1 cellular context compared by ENCODE assay signal in the genomic region with DNA sequence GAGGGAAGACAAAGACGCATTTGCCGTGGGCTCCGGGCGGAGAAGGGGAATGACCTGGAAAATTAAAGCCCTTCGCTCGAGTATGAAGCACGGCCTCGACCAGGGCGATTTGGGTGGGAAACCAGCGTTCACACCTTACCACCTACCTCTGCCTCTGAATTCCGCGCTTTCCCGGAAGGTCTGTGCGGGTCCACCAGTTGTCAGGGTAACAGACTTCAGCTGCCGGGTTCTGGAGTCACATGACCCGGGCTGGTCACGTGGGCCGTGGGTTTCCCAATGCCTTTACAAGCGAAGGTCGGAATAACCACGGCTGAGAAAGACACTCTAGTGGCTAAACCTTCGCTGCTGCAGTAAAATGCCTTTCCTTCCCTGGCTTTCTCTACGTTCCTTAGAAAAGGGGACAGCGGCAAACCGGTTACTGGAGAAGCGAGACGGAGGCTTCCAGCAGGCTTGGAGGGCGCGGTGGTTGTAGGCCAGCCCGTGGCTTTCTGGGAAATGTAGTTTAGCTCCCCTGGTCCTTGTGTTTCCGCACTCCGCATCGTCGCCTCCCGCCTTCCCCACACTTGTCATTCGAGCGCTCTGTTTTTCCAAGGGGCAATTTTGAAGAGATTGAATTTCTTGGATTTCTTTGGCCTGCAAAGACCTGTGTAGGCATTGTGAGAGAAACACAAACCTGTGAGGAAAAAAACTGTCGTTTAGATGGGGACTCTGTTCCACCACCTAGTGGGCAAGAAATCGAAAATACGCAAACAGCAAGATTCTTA.
TF ChIP-seq lines count a peak whose summit lies in the region.

A gene with protein sequence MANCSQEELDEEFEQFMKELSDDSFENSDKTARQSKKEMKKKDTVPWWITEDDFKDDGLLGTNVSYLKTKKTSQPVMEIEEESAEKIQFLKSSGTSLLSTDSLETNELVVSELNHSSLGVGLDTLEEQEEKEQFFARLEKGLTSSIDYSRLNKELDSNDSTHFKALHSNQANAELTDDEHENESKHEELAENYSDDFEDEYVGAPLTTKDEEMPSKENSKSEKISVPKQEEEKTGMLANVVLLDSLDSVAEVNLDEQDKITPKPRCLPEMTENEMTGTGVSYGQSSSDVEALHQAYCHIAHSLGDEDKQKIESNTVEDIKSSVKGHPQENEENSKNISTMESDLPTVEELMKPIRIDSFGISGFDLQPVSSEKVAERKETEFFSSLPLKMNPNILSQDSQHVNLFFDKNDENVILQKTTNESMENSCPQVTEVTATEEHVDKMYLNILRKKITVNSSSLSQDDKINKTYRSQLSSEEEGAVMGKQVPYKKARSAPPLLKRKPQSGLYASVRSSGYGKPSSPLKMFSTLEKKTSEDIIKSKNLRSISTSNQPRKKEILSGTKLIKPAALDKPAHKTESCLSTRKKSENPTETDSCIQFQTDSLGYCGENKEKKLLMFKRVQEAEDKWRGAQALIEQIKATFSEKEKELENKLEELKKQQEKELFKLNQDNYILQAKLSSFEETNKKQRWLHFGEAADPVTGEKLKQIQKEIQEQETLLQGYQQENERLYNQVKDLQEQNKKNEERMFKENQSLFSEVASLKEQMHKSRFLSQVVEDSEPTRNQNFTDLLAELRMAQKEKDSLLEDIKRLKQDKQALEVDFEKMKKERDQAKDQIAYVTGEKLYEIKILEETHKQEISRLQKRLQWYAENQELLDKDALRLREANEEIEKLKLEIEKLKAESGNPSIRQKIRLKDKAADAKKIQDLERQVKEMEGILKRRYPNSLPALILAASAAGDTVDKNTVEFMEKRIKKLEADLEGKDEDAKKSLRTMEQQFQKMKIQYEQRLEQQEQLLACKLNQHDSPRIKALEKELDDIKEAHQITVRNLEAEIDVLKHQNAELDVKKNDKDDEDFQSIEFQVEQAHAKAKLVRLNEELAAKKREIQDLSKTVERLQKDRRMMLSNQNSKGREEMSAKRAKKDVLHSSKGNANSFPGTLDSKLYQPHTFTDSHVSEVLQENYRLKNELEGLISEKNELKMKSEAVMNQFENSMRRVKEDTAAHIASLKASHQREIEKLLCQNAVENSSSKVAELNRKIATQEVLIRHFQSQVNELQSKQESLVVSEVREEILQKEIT (N-terminal part only) (minus strand): TSS at position 210 of the 764 bp plus-strand sequence. CDS start 1,250 bp downstream, outside the sequence.

TF ChIP-seq in HepG2, 621 proteins besides CTCF, POLR2A, EP300 and RAD21 (continued from another document and continues in another):
- TF ChIP-seq, protein P1, sequence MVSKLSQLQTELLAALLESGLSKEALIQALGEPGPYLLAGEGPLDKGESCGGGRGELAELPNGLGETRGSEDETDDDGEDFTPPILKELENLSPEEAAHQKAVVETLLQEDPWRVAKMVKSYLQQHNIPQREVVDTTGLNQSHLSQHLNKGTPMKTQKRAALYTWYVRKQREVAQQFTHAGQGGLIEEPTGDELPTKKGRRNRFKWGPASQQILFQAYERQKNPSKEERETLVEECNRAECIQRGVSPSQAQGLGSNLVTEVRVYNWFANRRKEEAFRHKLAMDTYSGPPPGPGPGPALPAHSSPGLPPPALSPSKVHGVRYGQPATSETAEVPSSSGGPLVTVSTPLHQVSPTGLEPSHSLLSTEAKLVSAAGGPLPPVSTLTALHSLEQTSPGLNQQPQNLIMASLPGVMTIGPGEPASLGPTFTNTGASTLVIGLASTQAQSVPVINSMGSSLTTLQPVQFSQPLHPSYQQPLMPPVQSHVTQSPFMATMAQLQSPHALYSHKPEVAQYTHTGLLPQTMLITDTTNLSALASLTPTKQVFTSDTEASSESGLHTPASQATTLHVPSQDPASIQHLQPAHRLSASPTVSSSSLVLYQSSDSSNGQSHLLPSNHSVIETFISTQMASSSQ (IDR thresholded peaks at IDR 0.05; ENCODE audit: low read depth) = no peak
- TF ChIP-seq, protein P1 (CRISPR knock-in tag; IDR thresholded peaks at IDR 0.05; ENCODE audit: borderline replicate concordance) = no peak; the same call in 1 of the 2 replicates
- no peak for TF ChIP-seq PLRG1 (conservative IDR thresholded peaks at IDR 0.05)
- no peak for TF ChIP-seq ZNF432 (CRISPR knock-in tag; IDR thresholded peaks at IDR 0.05; ENCODE audit: borderline replicate concordance)
- TF ChIP-seq ZFX (CRISPR knock-in tag; IDR thresholded peaks at IDR 0.05; ENCODE audit: low read depth) = peak; percentile 96
- no peak for TF ChIP-seq ZNF816 (CRISPR knock-in tag; IDR thresholded peaks at IDR 0.05; ENCODE audit: borderline replicate concordance)
- TF ChIP-seq ZBTB38 (CRISPR knock-in tag; IDR thresholded peaks at IDR 0.05) = peak; percentile 33; the same call in 1 of the 2 replicates
- no peak for TF ChIP-seq TCF7 (IDR thresholded peaks at IDR 0.05; ENCODE audit: low read depth)
- no peak for TF ChIP-seq ZNF484 (CRISPR knock-in tag; IDR thresholded peaks at IDR 0.05; ENCODE audit: borderline replicate concordance, low read depth)
- TF ChIP-seq ZBTB44 (CRISPR knock-in tag; IDR thresholded peaks at IDR 0.05) = no peak
- no peak for TF ChIP-seq CENPBD1 (CRISPR knock-in tag; IDR thresholded peaks at IDR 0.05; ENCODE audit: borderline replicate concordance, low read depth)
- TF ChIP-seq ZNF749 (CRISPR knock-in tag; IDR thresholded peaks at IDR 0.05; ENCODE audit: borderline replicate concordance) = peak; percentile 50; the same call in 1 of the 2 replicates
- no peak for TF ChIP-seq TBX3 (IDR thresholded peaks at IDR 0.05; ENCODE audit: borderline replicate concordance)
- peak; percentile 78; the same call in 1 of the 2 replicates for TF ChIP-seq POGK (CRISPR knock-in tag; conservative IDR thresholded peaks at IDR 0.05)
- peak; percentile 68 for TF ChIP-seq ELF3 (CRISPR knock-in tag; IDR thresholded peaks at IDR 0.05)
- no peak for TF ChIP-seq SRSF1 (optimal IDR thresholded peaks at IDR 0.05; ENCODE audit: low read depth, low read length)
- 0 out of 2 replicates have a peak, but pooled peaks have one; percentile 29 for TF ChIP-seq ZNF232 (CRISPR knock-in tag; IDR thresholded peaks at IDR 0.05; ENCODE audit: borderline replicate concordance)
- no peak for TF ChIP-seq FOSL1 (CRISPR knock-in tag; IDR thresholded peaks at IDR 0.05; ENCODE audit: borderline replicate concordance)
- TF ChIP-seq, protein P2, sequence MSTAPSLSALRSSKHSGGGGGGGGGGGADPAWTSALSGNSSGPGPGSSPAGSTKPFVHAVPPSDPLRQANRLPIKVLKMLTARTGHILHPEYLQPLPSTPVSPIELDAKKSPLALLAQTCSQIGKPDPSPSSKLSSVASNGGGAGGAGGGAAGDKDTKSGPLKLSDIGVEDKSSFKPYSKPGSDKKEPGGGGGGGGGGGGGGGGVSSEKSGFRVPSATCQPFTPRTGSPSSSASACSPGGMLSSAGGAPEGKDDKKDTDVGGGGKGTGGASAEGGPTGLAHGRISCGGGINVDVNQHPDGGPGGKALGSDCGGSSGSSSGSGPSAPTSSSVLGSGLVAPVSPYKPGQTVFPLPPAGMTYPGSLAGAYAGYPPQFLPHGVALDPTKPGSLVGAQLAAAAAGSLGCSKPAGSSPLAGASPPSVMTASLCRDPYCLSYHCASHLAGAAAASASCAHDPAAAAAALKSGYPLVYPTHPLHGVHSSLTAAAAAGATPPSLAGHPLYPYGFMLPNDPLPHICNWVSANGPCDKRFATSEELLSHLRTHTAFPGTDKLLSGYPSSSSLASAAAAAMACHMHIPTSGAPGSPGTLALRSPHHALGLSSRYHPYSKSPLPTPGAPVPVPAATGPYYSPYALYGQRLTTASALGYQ (CRISPR knock-in tag; IDR thresholded peaks at IDR 0.05) = no peak
- TF ChIP-seq ZNF720 (CRISPR knock-in tag; IDR thresholded peaks at IDR 0.05) = no peak
- TF ChIP-seq, protein P3, sequence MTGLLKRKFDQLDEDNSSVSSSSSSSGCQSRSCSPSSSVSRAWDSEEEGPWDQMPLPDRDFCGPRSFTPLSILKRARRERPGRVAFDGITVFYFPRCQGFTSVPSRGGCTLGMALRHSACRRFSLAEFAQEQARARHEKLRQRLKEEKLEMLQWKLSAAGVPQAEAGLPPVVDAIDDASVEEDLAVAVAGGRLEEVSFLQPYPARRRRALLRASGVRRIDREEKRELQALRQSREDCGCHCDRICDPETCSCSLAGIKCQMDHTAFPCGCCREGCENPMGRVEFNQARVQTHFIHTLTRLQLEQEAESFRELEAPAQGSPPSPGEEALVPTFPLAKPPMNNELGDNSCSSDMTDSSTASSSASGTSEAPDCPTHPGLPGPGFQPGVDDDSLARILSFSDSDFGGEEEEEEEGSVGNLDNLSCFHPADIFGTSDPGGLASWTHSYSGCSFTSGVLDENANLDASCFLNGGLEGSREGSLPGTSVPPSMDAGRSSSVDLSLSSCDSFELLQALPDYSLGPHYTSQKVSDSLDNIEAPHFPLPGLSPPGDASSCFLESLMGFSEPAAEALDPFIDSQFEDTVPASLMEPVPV (CRISPR knock-in tag; IDR thresholded peaks at IDR 0.05) = no peak
- TF ChIP-seq, protein P4, sequence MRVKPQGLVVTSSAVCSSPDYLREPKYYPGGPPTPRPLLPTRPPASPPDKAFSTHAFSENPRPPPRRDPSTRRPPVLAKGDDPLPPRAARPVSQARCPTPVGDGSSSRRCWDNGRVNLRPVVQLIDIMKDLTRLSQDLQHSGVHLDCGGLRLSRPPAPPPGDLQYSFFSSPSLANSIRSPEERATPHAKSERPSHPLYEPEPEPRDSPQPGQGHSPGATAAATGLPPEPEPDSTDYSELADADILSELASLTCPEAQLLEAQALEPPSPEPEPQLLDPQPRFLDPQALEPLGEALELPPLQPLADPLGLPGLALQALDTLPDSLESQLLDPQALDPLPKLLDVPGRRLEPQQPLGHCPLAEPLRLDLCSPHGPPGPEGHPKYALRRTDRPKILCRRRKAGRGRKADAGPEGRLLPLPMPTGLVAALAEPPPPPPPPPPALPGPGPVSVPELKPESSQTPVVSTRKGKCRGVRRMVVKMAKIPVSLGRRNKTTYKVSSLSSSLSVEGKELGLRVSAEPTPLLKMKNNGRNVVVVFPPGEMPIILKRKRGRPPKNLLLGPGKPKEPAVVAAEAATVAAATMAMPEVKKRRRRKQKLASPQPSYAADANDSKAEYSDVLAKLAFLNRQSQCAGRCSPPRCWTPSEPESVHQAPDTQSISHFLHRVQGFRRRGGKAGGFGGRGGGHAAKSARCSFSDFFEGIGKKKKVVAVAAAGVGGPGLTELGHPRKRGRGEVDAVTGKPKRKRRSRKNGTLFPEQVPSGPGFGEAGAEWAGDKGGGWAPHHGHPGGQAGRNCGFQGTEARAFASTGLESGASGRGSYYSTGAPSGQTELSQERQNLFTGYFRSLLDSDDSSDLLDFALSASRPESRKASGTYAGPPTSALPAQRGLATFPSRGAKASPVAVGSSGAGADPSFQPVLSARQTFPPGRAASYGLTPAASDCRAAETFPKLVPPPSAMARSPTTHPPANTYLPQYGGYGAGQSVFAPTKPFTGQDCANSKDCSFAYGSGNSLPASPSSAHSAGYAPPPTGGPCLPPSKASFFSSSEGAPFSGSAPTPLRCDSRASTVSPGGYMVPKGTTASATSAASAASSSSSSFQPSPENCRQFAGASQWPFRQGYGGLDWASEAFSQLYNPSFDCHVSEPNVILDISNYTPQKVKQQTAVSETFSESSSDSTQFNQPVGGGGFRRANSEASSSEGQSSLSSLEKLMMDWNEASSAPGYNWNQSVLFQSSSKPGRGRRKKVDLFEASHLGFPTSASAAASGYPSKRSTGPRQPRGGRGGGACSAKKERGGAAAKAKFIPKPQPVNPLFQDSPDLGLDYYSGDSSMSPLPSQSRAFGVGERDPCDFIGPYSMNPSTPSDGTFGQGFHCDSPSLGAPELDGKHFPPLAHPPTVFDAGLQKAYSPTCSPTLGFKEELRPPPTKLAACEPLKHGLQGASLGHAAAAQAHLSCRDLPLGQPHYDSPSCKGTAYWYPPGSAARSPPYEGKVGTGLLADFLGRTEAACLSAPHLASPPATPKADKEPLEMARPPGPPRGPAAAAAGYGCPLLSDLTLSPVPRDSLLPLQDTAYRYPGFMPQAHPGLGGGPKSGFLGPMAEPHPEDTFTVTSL (CRISPR knock-in tag; IDR thresholded peaks at IDR 0.05; ENCODE audit: borderline replicate concordance) = 0 out of 2 replicates have a peak, but pooled peaks have one; percentile 23
- peak; percentile 31; the same call in 1 of the 2 replicates for TF ChIP-seq IKZF5 (CRISPR knock-in tag; IDR thresholded peaks at IDR 0.05)
